Comparison of ENCODE assay signal across 8 cellular contexts in the genomic region with DNA sequence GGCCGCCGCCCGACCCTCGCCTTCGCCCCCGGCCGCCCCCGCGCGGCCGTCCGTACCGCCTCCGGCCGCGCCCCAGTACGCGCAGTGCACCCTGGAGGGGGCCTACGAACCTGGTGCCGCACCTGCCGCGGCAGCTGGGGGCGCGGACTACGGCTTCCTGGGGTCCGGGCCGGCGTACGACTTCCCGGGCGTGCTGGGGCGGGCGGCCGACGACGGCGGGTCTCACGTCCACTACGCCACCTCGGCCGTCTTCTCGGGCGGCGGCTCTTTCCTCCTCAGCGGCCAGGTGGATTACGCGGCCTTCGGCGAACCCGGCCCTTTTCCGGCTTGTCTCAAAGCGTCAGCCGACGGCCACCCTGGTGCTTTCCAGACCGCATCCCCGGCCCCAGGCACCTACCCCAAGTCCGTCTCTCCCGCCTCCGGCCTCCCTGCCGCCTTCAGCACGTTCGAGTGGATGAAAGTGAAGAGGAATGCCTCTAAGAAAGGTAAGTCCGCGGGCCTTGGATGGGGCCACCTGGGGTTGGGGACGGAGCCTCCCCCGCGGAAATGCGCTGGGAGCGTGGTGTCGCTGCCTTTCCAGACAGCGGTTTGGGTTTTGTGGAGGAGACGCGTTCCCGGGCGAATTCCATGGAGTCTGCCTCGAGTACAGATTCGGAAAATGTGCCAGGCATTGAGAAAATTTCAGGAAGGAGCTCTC. TPM values are rescaled to one million over a fixed set of nuclear protein-coding genes. Genes with fewer than 3 reads are reported as not detected.
DNase-seq lines count a peak whose midpoint lies in the region; ATAC-seq and TF ChIP-seq lines count a peak whose summit lies in the region.

No MANE protein-coding gene starts in this region.

- peaks cover 39% of the 10 kb centered on the region for H3K4me1 ChIP-seq in HUES6 (ENCODE audit: control insufficient read depth, insufficient read depth, low read length)

- H3K9me3 ChIP-seq in HUES6 (ENCODE audit: control insufficient read depth, insufficient read depth, low read depth, low read length): no peaks in the 10 kb centered on the region

- POLR2A ChIA-PET in AG04449 (lab: Yijun Ruan, JAX): no interaction called here

- intact Hi-C loops in dendritic cell treated with granulocyte-macrophage colony-stimulating factor and Interleukin-4, amounts not matched to agents 40 ng/mL and 50 ng/mL, for 4 days (cut with micrococcal nuclease): no loop called here

- H3K4me1 Mint-ChIP-seq in dendritic cell treated with granulocyte-macrophage colony-stimulating factor and Interleukin-4, amounts not matched to agents 40 ng/mL and 50 ng/mL, for 4 days (ENCODE audit: low read depth): peaks cover 22% of the 10 kb centered on the region
- H3K4me1 Mint-ChIP-seq in naive B cell: peaks cover 14 to 24% (median 22%) of the 10 kb centered on the region in 3 donors

- H3K4me3 Mint-ChIP-seq in dendritic cell treated with granulocyte-macrophage colony-stimulating factor and Interleukin-4, amounts not matched to agents 40 ng/mL and 50 ng/mL, for 4 days: peak overlapping the region; percentile 40
- H3K4me3 Mint-ChIP-seq in naive B cell: peak overlapping the region; percentile 40 to 85 (median 79)

- ATAC-seq in naive B cell (ENCODE audit: low read depth in 2 of 2) (peak; percentile 27 to 37), HG03457 (IDR thresholded peaks at IDR 0.05; ENCODE audit: unreplicated experiment) (no peak)

- no peaks in the 10 kb centered on the region for H3K36me3 ChIP-seq in HUES6 (ENCODE audit: control insufficient read depth, insufficient read depth, low read length)

- no peak overlapping the region for H3K27ac ChIP-seq in HUES6 (ENCODE audit: low read depth, low read length)

- peaks cover 84% of the 10 kb centered on the region for H3K27me3 Mint-ChIP-seq in dendritic cell treated with granulocyte-macrophage colony-stimulating factor and Interleukin-4, amounts not matched to agents 40 ng/mL and 50 ng/mL, for 4 days
- peaks cover 52 to 76% (median 69%) of the 10 kb centered on the region in 3 donors for H3K27me3 Mint-ChIP-seq in naive B cell

- no peak overlapping the region for H3K27ac Mint-ChIP-seq in dendritic cell treated with granulocyte-macrophage colony-stimulating factor and Interleukin-4, amounts not matched to agents 40 ng/mL and 50 ng/mL, for 4 days
- H3K27ac Mint-ChIP-seq in naive B cell: no peak overlapping the region

- DNase-seq in AG04449 (ENCODE audit: low read depth, low spot score) (no peak), naive B cell (no peak), NCI-H2227 treated with DMSO at 0.1 percent for 48 hours (lab: John Stamatoyannopoulos, UW) (no peak), cerebellar nuclear complex (lab: John Stamatoyannopoulos, UW) (no peak)
- DNase-seq in stimulated activated CD4-positive, alpha-beta T cell treated with anti-CD3 and anti-CD28 coated beads, Interleukin-12 subunit alpha, Interleukin-12 subunit beta, amount 100 ng/mL, for 4 hours: no peak

- no peak for TF ChIP-seq CTCF in AG04449 (IDR thresholded peaks at IDR 0.05; ENCODE audit: insufficient read depth, low read length, missing control alignments)

- no peaks in the 10 kb centered on the region for H3K36me3 Mint-ChIP-seq in dendritic cell treated with granulocyte-macrophage colony-stimulating factor and Interleukin-4, amounts not matched to agents 40 ng/mL and 50 ng/mL, for 4 days (ENCODE audit: low read depth)
- H3K36me3 Mint-ChIP-seq in naive B cell: no peaks in the 10 kb centered on the region

- H3K27me3 ChIP-seq in HUES6 (ENCODE audit: control insufficient read depth, insufficient read depth, low read length): peaks cover 100% of the 10 kb centered on the region

- CTCF ChIA-PET in AG04449 (lab: Yijun Ruan, JAX): interaction anchor here (0.8 to 1.4 kb wide), 4 partner anchors 9 to 266 kb away, joined by 3 to 6 read pairs (median 4); no protein-coding TSS in a partner anchor

- no peaks in the 10 kb centered on the region for H3K9me3 Mint-ChIP-seq in dendritic cell treated with granulocyte-macrophage colony-stimulating factor and Interleukin-4, amounts not matched to agents 40 ng/mL and 50 ng/mL, for 4 days
- peaks cover 0 to 10% (median 0%) of the 10 kb centered on the region in 7 donors for H3K9me3 Mint-ChIP-seq in naive B cell

- peak overlapping the region; percentile 64 for H3K9ac ChIP-seq in HUES6 (ENCODE audit: low read length)

- H3K4me3 ChIP-seq in AG04449 (ENCODE audit: low read depth, low read length) (peak overlapping the region; percentile 72), HUES6 (ENCODE audit: low read depth, low read length) (peak overlapping the region; percentile 66)

RNA-seq across cellular contexts. Expression of gene HOXD1, which starts 0.6 kb away (rescaled TPM):
- not detected for polyA plus RNA-seq in naive B cell (ENCODE audit: low read depth in 6 of 6)

RNA-seq across cellular contexts. Expression of gene HOXD3, which starts 32.0 kb away (rescaled TPM):
- not detected for polyA plus RNA-seq in naive B cell (ENCODE audit: low read depth in 6 of 6)

RNA-seq across cellular contexts. Expression of gene HOXD4, which starts 37.8 kb away (rescaled TPM):
- not detected for polyA plus RNA-seq in naive B cell (ENCODE audit: low read depth in 6 of 6)

RNA-seq across cellular contexts. Expression of gene HOXD8, which starts 59.6 kb away (rescaled TPM):
- polyA plus RNA-seq in naive B cell (ENCODE audit: low read depth in 6 of 6): not detected
